26 cellular contexts compared by ENCODE assay signal in the genomic region with DNA sequence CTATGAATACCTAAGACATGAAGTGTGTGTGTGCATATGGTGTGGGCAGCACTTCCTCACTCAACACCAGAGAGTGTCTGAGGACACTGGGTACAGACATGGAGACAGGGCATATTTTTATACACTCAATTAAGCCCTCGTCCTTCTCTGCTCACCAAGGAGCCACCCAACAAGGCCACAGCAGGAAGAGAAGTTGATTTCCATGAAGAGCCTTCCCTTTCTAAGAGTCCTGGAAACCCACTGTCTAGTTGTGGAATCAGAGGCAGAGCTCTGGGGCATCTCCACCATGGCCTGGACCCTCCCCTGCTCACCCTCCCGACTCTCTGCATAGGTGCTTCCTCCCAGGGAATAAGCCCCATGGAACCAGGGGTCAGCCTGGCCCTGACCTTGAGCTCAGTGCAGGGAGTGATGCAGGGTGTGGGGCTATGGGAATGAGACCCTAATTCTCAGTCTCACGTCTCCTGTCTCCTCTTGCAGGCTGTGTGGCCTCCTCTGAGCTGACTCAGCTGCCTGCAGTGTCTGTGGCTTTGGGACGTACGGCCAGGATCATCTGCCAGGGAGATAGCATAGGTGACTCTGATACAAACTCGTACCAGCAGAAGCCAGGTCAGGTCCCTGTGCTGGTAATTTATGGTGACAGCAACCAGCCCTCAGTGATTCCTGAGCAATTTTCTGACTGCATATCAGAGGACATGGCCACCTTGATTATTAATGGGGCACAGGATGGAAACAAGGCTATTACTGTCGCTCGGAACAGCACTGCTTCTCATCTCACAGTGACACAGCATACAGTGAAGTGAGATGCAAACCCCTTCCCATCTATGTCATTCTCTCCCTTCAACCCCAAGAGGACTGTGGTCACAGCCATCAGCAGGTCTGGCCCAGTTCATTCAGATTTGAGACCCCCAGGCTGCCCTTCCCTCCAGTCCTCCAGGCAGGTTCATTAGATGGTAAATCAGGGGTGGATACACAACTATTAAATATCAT. TPM values are rescaled to one million over a fixed set of nuclear protein-coding genes. Genes with fewer than 3 reads are reported as not detected.
DNase-seq lines count a peak whose midpoint lies in the region; ATAC-seq lines count a peak whose summit lies in the region.
"Had no signal": no experiment of that assay in that cellular context is flagged by ENCODE, and none has a peak within 500 bp of the region (broad histone marks: within the 10 kb centered on the region; RNA-seq: fewer than 3 reads in every experiment).

No MANE protein-coding gene starts in this region.

- no peaks in the 10 kb centered on the region for H3K36me3 Mint-ChIP-seq in activated CD8-positive, alpha-beta memory T cell treated with anti-CD3 and anti-CD28 coated beads, Interleukin-2, amount 10 ng/mL, durations not matched to agents 7 days and 5 days
- H3K36me3 Mint-ChIP-seq: CD14-positive monocyte had no signal

- H3K4me1 ChIP-seq in Karpas-422 (ENCODE audit: low read length): peaks cover 76% of the 10 kb centered on the region
- H3K4me1 ChIP-seq: HAP-1 had no signal

- no peak for ATAC-seq in activated CD8-positive, alpha-beta memory T cell treated with anti-CD3 and anti-CD28 coated beads, Interleukin-2, amount 10 ng/mL, durations not matched to agents 7 days and 5 days
- ATAC-seq in left lobe of liver: no peak
- no peak for ATAC-seq in HG02623 (IDR thresholded peaks at IDR 0.05; ENCODE audit: unreplicated experiment)
- no peak for ATAC-seq in HG03097 (IDR thresholded peaks at IDR 0.05; ENCODE audit: low FRiP score, unreplicated experiment)
- ATAC-seq in HG02763 (IDR thresholded peaks at IDR 0.05; ENCODE audit: unreplicated experiment): no peak
- ATAC-seq: Panc1, SK-N-SH treated with all-trans-retinoic acid at 6 μM for 48 hours had no signal

- H3K9me3 Mint-ChIP-seq in activated CD8-positive, alpha-beta memory T cell treated with anti-CD3 and anti-CD28 coated beads, Interleukin-2, amount 10 ng/mL, durations not matched to agents 7 days and 5 days (ENCODE audit: low read depth): peaks cover 6% of the 10 kb centered on the region

- H2AFZ ChIP-seq in Karpas-422 (ENCODE audit: low read length): no peak overlapping the region

- H3K27ac ChIP-seq in Karpas-422 (ENCODE audit: low read length): peak overlapping the region; percentile 99
- H3K27ac ChIP-seq: KMS-11 had no signal

- H3K27me3 ChIP-seq in Karpas-422 (ENCODE audit: low read length): no peaks in the 10 kb centered on the region

- peaks cover 31% of the 10 kb centered on the region for H3K27me3 Mint-ChIP-seq in activated CD8-positive, alpha-beta memory T cell treated with anti-CD3 and anti-CD28 coated beads, Interleukin-2, amount 10 ng/mL, durations not matched to agents 7 days and 5 days

- H4K20me1 ChIP-seq in Karpas-422 (ENCODE audit: insufficient read depth, low read depth, low read length): no peaks in the 10 kb centered on the region

- H3K4me3 Mint-ChIP-seq in activated CD8-positive, alpha-beta memory T cell treated with anti-CD3 and anti-CD28 coated beads, Interleukin-2, amount 10 ng/mL, durations not matched to agents 7 days and 5 days: no peak overlapping the region
- H3K4me3 Mint-ChIP-seq: CD14-positive monocyte had no signal

- H3K27ac Mint-ChIP-seq in activated CD8-positive, alpha-beta memory T cell treated with anti-CD3 and anti-CD28 coated beads, Interleukin-2, amount 10 ng/mL, durations not matched to agents 7 days and 5 days: no peak overlapping the region
- H3K27ac Mint-ChIP-seq: CD14-positive monocyte had no signal

- no peaks in the 10 kb centered on the region for H3K4me1 Mint-ChIP-seq in activated CD8-positive, alpha-beta memory T cell treated with anti-CD3 and anti-CD28 coated beads, Interleukin-2, amount 10 ng/mL, durations not matched to agents 7 days and 5 days

- DNase-seq in activated CD8-positive, alpha-beta memory T cell treated with anti-CD3 and anti-CD28 coated beads for 24 hours: peak; percentile 44
- DNase-seq in activated CD8-positive, alpha-beta memory T cell treated with anti-CD3 and anti-CD28 coated beads, Interleukin-2, amount 10 ng/mL, durations not matched to agents 7 days and 5 days: no peak
- DNase-seq in Karpas-422 (no peak), left lobe of liver (ENCODE audit: low spot score) (peak; percentile 23), ureter (ENCODE audit: low spot score) (peak; percentile 25)
- DNase-seq: 8988T; DMS53; EL; GF-D8; MV-4-11; NCI-H1105 treated with DMSO at 0.1 percent for 48 hours; NCI-H2029 treated with DMSO at 0.1 percent for 48 hours; NCI-H345; NCI-H524; NCI-H774; NK-92 treated with Interleukin-12 subunit alpha and Interleukin-12 subunit beta, amount 100 ng/mL, for 24 hours; SIG-M5 had no signal

- no peaks in the 10 kb centered on the region for H3K9me2 ChIP-seq in Karpas-422 (replicated peaks; ENCODE audit: insufficient read depth, low read length)

- peak overlapping the region; percentile 51 for H3K4me2 ChIP-seq in Karpas-422 (ENCODE audit: low read depth, low read length, poor library complexity, severe bottlenecking)
- H3K4me2 ChIP-seq: KMS-11 had no signal

- no peak overlapping the region for H3K4me3 ChIP-seq in Karpas-422 (ENCODE audit: low read length)
- H3K4me3 ChIP-seq: HAP-1 had no signal

- H3K36me3 ChIP-seq in Karpas-422 (ENCODE audit: insufficient read depth, low read length): no peaks in the 10 kb centered on the region
- H3K36me3 ChIP-seq: HAP-1 had no signal

- H3K9me3 ChIP-seq in Karpas-422 (ENCODE audit: low read length): no peaks in the 10 kb centered on the region
- H3K9me3 ChIP-seq: HAP-1 had no signal

- H3K9ac ChIP-seq in Karpas-422 (ENCODE audit: low read length): peak overlapping the region; percentile 27
- H3K9ac ChIP-seq: KMS-11 had no signal

- no peaks in the 10 kb centered on the region for H3K79me2 ChIP-seq in Karpas-422 (ENCODE audit: low read length)

- CTCF ChIA-PET in activated CD8-positive, alpha-beta memory T cell treated with anti-CD3 and anti-CD28 coated beads, Interleukin-2, amount 10 ng/mL, durations not matched to agents 7 days and 5 days (lab: Charles Lee): interaction anchor here (0.7 to 4.9 kb wide), 11 partner anchors 11 to 120 kb away, joined by 3 to 33 read pairs (median 5); no protein-coding TSS in a partner anchor

RNA-seq across cellular contexts. Expression of a gene that starts 14.6 kb away (rescaled TPM):
- not detected for total RNA-seq in activated CD8-positive, alpha-beta memory T cell treated with anti-CD3 and anti-CD28 coated beads, Interleukin-2, amount 10 ng/mL, durations not matched to agents 7 days and 5 days
- total RNA-seq in Karpas-422 (2014; rRNA removed; shearing (Covaris generic); ENCODE audit: low replicate concordance): 1.1 and 8.3 TPM in 2 replicates
- total RNA-seq in left lobe of liver (1.2 TPM), ureter (34.5 TPM)
- total RNA-seq: M059J had no signal

Comparison
In these comparisons a context has a peak if more than half of its experiments do, and no peak if none do; other contexts are left out.
1. DNase-seq: peak in activated CD8-positive, alpha-beta memory T cell treated with anti-CD3 and anti-CD28 coated beads for 24 hours (single experiment), left lobe of liver (single experiment) and ureter (single experiment); none in activated CD8-positive, alpha-beta memory T cell treated with anti-CD3 and anti-CD28 coated beads, Interleukin-2, amount 10 ng/mL, durations not matched to agents 7 days and 5 days (single experiment) and Karpas-422 (single experiment).